In the genomic region with DNA sequence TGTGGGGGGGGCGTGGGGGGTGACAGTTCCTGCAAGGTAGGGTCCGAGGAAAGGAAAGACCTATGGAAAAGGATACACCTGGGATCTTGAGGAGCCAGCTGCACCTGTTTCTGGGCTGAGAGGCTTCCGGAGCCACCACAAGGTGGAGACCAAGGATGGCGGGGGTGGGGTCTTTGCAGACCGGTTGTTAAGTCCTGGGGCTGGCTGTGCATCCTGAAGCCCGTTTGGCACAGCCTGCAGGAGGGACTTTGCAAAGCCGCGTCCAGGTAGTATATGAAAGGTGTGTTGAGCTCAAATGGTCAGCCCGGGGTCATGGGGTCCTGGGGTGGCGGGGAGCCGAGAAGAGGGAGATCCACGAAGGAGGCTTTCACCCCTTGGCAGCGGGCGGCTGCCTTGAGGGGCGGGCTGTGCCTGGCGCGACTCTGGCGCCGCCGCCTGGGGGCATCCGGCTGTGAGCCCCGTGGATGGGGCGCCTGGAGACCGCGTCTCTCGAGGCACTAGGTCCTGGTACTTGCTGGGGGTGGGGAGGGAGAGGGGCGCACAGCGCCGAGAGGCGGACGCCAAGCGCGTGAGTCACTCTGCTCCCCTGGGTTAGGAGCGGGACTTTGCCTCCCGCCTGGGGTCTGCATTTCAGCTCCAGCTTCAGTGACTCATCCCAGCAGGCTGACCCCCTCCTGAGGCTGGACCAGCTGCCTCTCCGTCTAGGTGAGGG, we compare ENCODE assay signal across 9 cellular contexts. TPM values are rescaled to one million over a fixed set of nuclear protein-coding genes. Genes with fewer than 3 reads are reported as not detected.
A peak's percentile ranks its signal among the peaks of the same experiment; 100 is the strongest.
DNase-seq lines count a peak whose midpoint lies in the region; ATAC-seq and TF ChIP-seq lines count a peak whose summit lies in the region.
"Had no signal": no experiment of that assay in that cellular context is flagged by ENCODE, and none has a peak within 500 bp of the region (broad histone marks: within the 10 kb centered on the region; RNA-seq: fewer than 3 reads in every experiment).

No MANE protein-coding gene starts in this region.

- no peak for TF ChIP-seq EP300 in gastroesophageal sphincter (IDR thresholded peaks at IDR 0.05)

- H3K9me3 ChIP-seq in gastroesophageal sphincter, result no peaks in the 10 kb centered on the region

- no peak overlapping the region for H3K27ac ChIP-seq in gastroesophageal sphincter
- H3K27ac ChIP-seq: HL-60 had no signal

- DNase-seq in DMS53 (lab: John Stamatoyannopoulos, UW) (peak; percentile 63), NCI-H1092 (lab: John Stamatoyannopoulos, UW) (peak; percentile 26), astrocyte of the hippocampus (ENCODE audit: low read depth, low spot score) (peak; percentile 75), left kidney (ENCODE audit: low read depth, low spot score) (peak; percentile 71), DMS114 treated with DMSO at 0.1 percent for 48 hours (lab: John Stamatoyannopoulos, UW; ENCODE audit: unreplicated experiment) (no peak)
- DNase-seq in activated CD4-positive, alpha-beta T cell treated with anti-CD3 and anti-CD28 coated beads for 1 hour, result no peak

- H3K36me3 ChIP-seq in gastroesophageal sphincter, result no peaks in the 10 kb centered on the region

- ATAC-seq in gastroesophageal sphincter (no peak), HG02763 (IDR thresholded peaks at IDR 0.05; ENCODE audit: unreplicated experiment) (no peak)

- H3K4me3 ChIP-seq in gastroesophageal sphincter, result no peak overlapping the region

- TF ChIP-seq CTCF in gastroesophageal sphincter (IDR thresholded peaks at IDR 0.05), result no peak

- TF ChIP-seq POLR2A in gastroesophageal sphincter (IDR thresholded peaks at IDR 0.05), result no peak

- 0% methylated on average over 7 of the region's 36 CpGs; no CpG with 5 or more reads in 1 of the 2 donors for WGBS in gastroesophageal sphincter (ENCODE audit: low coverage in 1 of 2), 2 donors

- peaks cover 14% of the 10 kb centered on the region for H3K27me3 ChIP-seq in gastroesophageal sphincter

- H3K4me1 ChIP-seq in gastroesophageal sphincter, result peaks cover 0 to 11% (median 0%) of the 10 kb centered on the region in 3 donors

RNA-seq across cellular contexts. Expression of a gene that starts 58.2 kb away (rescaled TPM):
- 10 to 100 TPM; 39.8 to 71.2 (median 61.1) TPM for total RNA-seq in gastroesophageal sphincter

Comparison
In these comparisons a context has a peak if more than half of its experiments do, and no peak if none do; other contexts are left out.
1. DNase-seq: peak in DMS53 (single experiment), NCI-H1092 (single experiment), astrocyte of the hippocampus (single experiment) and left kidney (single experiment); none in activated CD4-positive, alpha-beta T cell treated with anti-CD3 and anti-CD28 coated beads for 1 hour (single experiment) and DMS114 treated with DMSO at 0.1 percent for 48 hours (single experiment).